Comparison of ENCODE assay signal across 13 cellular contexts in the genomic region with DNA sequence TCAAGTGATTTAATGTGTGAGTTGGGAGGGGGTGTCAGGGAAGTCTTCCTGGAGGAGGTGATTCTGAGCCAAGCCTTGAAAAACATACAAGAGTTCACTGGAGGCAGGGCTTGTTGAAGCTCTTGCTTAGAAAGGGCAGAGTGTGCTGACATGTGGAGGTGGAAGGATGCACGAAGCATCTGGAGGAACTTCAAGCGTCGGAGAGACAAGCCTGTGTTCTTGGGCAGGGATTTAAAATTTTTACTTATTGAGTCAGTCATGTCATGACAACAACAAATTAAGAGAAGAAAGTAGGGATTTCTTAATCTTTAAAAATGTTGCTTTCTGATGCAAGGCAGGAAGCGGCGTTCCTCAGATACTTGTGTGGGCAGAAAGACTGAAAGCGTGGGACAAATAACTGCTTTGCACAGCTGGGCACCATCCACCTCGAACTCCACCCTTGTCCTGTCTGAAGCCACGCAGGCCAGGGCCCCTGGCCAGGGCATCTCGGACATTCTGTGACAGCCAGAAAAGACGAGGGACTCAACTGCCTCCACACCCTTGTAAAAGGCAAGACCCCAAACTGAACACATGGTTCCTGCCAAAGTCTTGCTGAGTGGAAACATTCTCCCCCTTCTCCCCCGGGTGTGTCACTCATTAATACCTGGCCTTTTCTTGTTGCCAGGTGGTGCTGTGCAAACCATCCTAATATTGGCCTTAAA. TPM values are rescaled to one million over a fixed set of nuclear protein-coding genes. Genes with fewer than 3 reads are reported as not detected.
DNase-seq lines count a peak whose midpoint lies in the region; ATAC-seq and TF ChIP-seq lines count a peak whose summit lies in the region.
"Had no signal": no experiment of that assay in that cellular context is flagged by ENCODE, and none has a peak within 500 bp of the region (broad histone marks: within the 10 kb centered on the region; RNA-seq: fewer than 3 reads in every experiment).

No MANE protein-coding gene starts in this region.

- H3K4me1 ChIP-seq in subcutaneous abdominal adipose tissue (ENCODE audit: control insufficient read depth in 5 of 5, insufficient read depth in 5 of 5, low read length in 5 of 5) = peaks cover 11 to 41% (median 33%) of the 10 kb centered on the region in 5 donors

- peak overlapping the region in 1 of 5 donors; percentile 39 for H3K9ac ChIP-seq in subcutaneous abdominal adipose tissue (ENCODE audit: low read length in 5 of 5)

- no peak overlapping the region for H3K4me3 ChIP-seq in brain microvascular endothelial cell (ENCODE audit: low read depth, low read length)
- H3K4me3 ChIP-seq in subcutaneous abdominal adipose tissue (ENCODE audit: low read depth in 1 of 5, low read length in 5 of 5) = no peak overlapping the region

- ATAC-seq in left colon (no peak), GM18909 (IDR thresholded peaks at IDR 0.05; ENCODE audit: poor library complexity, unreplicated experiment) (no peak)
- ATAC-seq: natural killer cell had no signal

- no peaks in the 10 kb centered on the region for H3K9me3 ChIP-seq in subcutaneous abdominal adipose tissue (ENCODE audit: control insufficient read depth in 5 of 5, low read length in 5 of 5)

- H3K36me3 ChIP-seq in brain microvascular endothelial cell (replicated peaks) = no peaks in the 10 kb centered on the region
- H3K36me3 ChIP-seq in subcutaneous abdominal adipose tissue (ENCODE audit: control insufficient read depth in 5 of 5, insufficient read depth in 5 of 5, low read length in 5 of 5) = peaks cover 0 to 3% (median 0%) of the 10 kb centered on the region in 5 donors

- TF ChIP-seq CTCF in brain microvascular endothelial cell (IDR thresholded peaks at IDR 0.05; ENCODE audit: low read depth, low read length, missing control alignments) = no peak

- intact Hi-C loops in left colon (cut with DNase I, micrococcal nuclease) = no loop called here

- DNase-seq in GM04503 (ENCODE audit: low read depth) (peak; percentile 94), brain microvascular endothelial cell (peak; percentile 53), hepatic stellate cell (ENCODE audit: low spot score) (peak; percentile 69), left colon (no peak), GOT3 (lab: John Stamatoyannopoulos, UW) (no peak), activated gamma-delta T cell (lab: John Stamatoyannopoulos, UW) (no peak)
- DNase-seq: activated CD4-positive, alpha-beta T cell treated with anti-CD3 and anti-CD28 coated beads for 4 hours; activated naive CD8-positive, alpha-beta T cell treated with anti-CD3 and anti-CD28 coated beads, Interleukin-2, amount 10 ng/mL, durations not matched to agents 7 days and 5 days; glutamatergic neuron; natural killer cell; NCI-H1417 had no signal

- H3K27me3 ChIP-seq in brain microvascular endothelial cell (replicated peaks) (no peaks in the 10 kb centered on the region), subcutaneous abdominal adipose tissue (ENCODE audit: control insufficient read depth in 5 of 5, insufficient read depth in 4 of 5, low read length in 5 of 5) (no peaks in the 10 kb centered on the region)

- in situ Hi-C loops in brain microvascular endothelial cell (cut with HindIII; ENCODE audit: low pct_ligation_motif_present, low sequenced_read_pairs) = no loop called here

- H3K27ac ChIP-seq in brain microvascular endothelial cell = no peak overlapping the region
- peak overlapping the region; percentile 58 for H3K27ac ChIP-seq in subcutaneous abdominal adipose tissue (ENCODE audit: low read depth, low read length)

RNA-seq across cellular contexts. Expression of a gene that starts 6.9 kb away (rescaled TPM):
- 1 to 10 TPM; 2.1 to 9.2 TPM for total RNA-seq in left colon

RNA-seq across cellular contexts. Expression of a gene that starts 55.7 kb away (rescaled TPM):
- total RNA-seq in left colon = not detected
- total RNA-seq: activated naive CD8-positive, alpha-beta T cell treated with anti-CD3 and anti-CD28 coated beads, Interleukin-2, amount 10 ng/mL, durations not matched to agents 7 days and 5 days had no signal

Comparison
In these comparisons a context has a peak if more than half of its experiments do, and no peak if none do; other contexts are left out.
1. DNase-seq: peak in GM04503 (single experiment), brain microvascular endothelial cell (single experiment) and hepatic stellate cell (single experiment); none in left colon (0 of 2), GOT3 (single experiment) and activated gamma-delta T cell (single experiment).